ENCODE assay signal across 14 cellular contexts in genomic region chr5:68535121-68535520, GRCh38.
DNase-seq lines count a peak whose midpoint lies in the region; TF ChIP-seq lines count a peak whose summit lies in the region.
"Had no signal": no experiment of that assay in that cellular context is flagged by ENCODE, and none has a peak within 500 bp of the region (broad histone marks: within the 10 kb centered on the region; RNA-seq: fewer than 3 reads in every experiment).

No MANE protein-coding gene starts in this region.

- H3K4me2 ChIP-seq in parathyroid adenoma (ENCODE audit: low read length), result no peak overlapping the region

- peaks cover 29% of the 10 kb centered on the region for H3K4me1 ChIP-seq in adipocyte (ENCODE audit: control insufficient read depth, insufficient read depth, low read length)
- H3K4me1 ChIP-seq in esophagus squamous epithelium, result peaks cover 16 to 30% (median 19%) of the 10 kb centered on the region in 3 donors
- peaks cover 39% of the 10 kb centered on the region for H3K4me1 ChIP-seq in parathyroid adenoma
- H3K4me1 ChIP-seq in uterus, result peaks cover 3 to 4% of the 10 kb centered on the region in 2 donors

- peak overlapping the region; percentile 84 for H2AFZ ChIP-seq in parathyroid adenoma

- H3K27me3 ChIP-seq in adipocyte (replicated peaks; ENCODE audit: control insufficient read depth, insufficient read depth, low read length), result no peaks in the 10 kb centered on the region
- H3K27me3 ChIP-seq in esophagus squamous epithelium, result peaks cover 0 to 17% (median 0%) of the 10 kb centered on the region in 4 donors
- no peaks in the 10 kb centered on the region for H3K27me3 ChIP-seq in parathyroid adenoma (ENCODE audit: control insufficient read depth, insufficient read depth, low read length)
- H3K27me3 ChIP-seq in uterus, result no peaks in the 10 kb centered on the region

- TF ChIP-seq POLR2A in esophagus squamous epithelium (IDR thresholded peaks at IDR 0.05) (no peak), uterus (IDR thresholded peaks at IDR 0.05) (no peak)

- no peak for DNase-seq in adipocyte (ENCODE audit: low read depth)
- DNase-seq in esophagus squamous epithelium (lab: John Stamatoyannopoulos, UW), result no peak
- no peak for DNase-seq in uterus
- DNase-seq in NCI-H1436 treated with DMSO at 0.1 percent for 48 hours (lab: John Stamatoyannopoulos, UW), result no peak
- no peak for DNase-seq in activated gamma-delta T cell treated with Interleukin-2 at 50 U/mL for 16 hours
- DNase-seq in SHP77 (lab: John Stamatoyannopoulos, UW), result no peak
- DNase-seq: activated CD4-positive, alpha-beta T cell treated with anti-CD3 and anti-CD28 coated beads, Interleukin-2, amount 50 U/mL, for 48 hours; activated naive CD4-positive, alpha-beta T cell treated with Interleukin-2 at 50 U/mL for 16 hours; hippocampal formation; natural killer cell; NCI-H2227 treated with DMSO at 0.1 percent for 48 hours; NCI-H774; T-helper 2 cell had no signal

- H3K27ac ChIP-seq in esophagus squamous epithelium (peak overlapping the region in 3 of 4 donors; percentile 64 to 77 (median 73)), parathyroid adenoma (peak overlapping the region; percentile 96), uterus (peak overlapping the region; percentile 80 to 89)

- peak overlapping the region; percentile 31 for H3K4me3 ChIP-seq in adipocyte (ENCODE audit: low read length)
- H3K4me3 ChIP-seq in esophagus squamous epithelium, result no peak overlapping the region
- H3K4me3 ChIP-seq in parathyroid adenoma (ENCODE audit: low read depth, low read length), result no peak overlapping the region
- no peak overlapping the region for H3K4me3 ChIP-seq in uterus

- TF ChIP-seq CTCF in esophagus squamous epithelium (IDR thresholded peaks at IDR 0.05) (no peak), parathyroid adenoma (IDR thresholded peaks at IDR 0.05) (no peak), uterus (IDR thresholded peaks at IDR 0.05) (no peak)

- H3K9me3 ChIP-seq in adipocyte (ENCODE audit: control insufficient read depth, low read length) (no peaks in the 10 kb centered on the region), esophagus squamous epithelium (no peaks in the 10 kb centered on the region), parathyroid adenoma (ENCODE audit: control insufficient read depth, low read length) (no peaks in the 10 kb centered on the region), uterus (no peaks in the 10 kb centered on the region)

- no peaks in the 10 kb centered on the region for H3K79me2 ChIP-seq in parathyroid adenoma

- H3K9ac ChIP-seq in adipocyte (ENCODE audit: low read length) (peak overlapping the region; percentile 72), parathyroid adenoma (no peak overlapping the region)

- H3K36me3 ChIP-seq in adipocyte (ENCODE audit: control insufficient read depth, insufficient read depth, low read length, severe bottlenecking) (no peaks in the 10 kb centered on the region), esophagus squamous epithelium (no peaks in the 10 kb centered on the region), parathyroid adenoma (ENCODE audit: control insufficient read depth, insufficient read depth, low read length) (no peaks in the 10 kb centered on the region), uterus (no peaks in the 10 kb centered on the region)

- WGBS in esophagus squamous epithelium, 2 donors, result 51 to 74% methylated on average over 5 of the region's 5 CpGs

- intact Hi-C loops in esophagus squamous epithelium (cut with DNase I), result no loop called here
- intact Hi-C loops in uterus (cut with DNase I; ENCODE audit: low total_unique reads), result no loop called here
